14 cellular contexts compared by ENCODE assay signal in genomic region chr6:108156180-108156937, GRCh38. TPM values are rescaled to one million over a fixed set of nuclear protein-coding genes. Genes with fewer than 3 reads are reported as not detected.
DNase-seq lines count a peak whose midpoint lies in the region; ATAC-seq and TF ChIP-seq lines count a peak whose summit lies in the region.
"Had no signal": no experiment of that assay in that cellular context is flagged by ENCODE, and none has a peak within 500 bp of the region (broad histone marks: within the 10 kb centered on the region; RNA-seq: fewer than 3 reads in every experiment).

No MANE protein-coding gene starts in this region.

- H3K9ac ChIP-seq in iPS-15b (ENCODE audit: low read depth, low read length), result no peak overlapping the region

- H3K4me3 Mint-ChIP-seq in stimulated activated naive CD8-positive, alpha-beta T cell treated with anti-CD3 and anti-CD28 coated beads, Interleukin-15, Interleukin-2, amounts not matched to agents 100 ng/mL and 50 ng/mL, for 24 hours, result peak overlapping the region; percentile 52
- H3K4me3 Mint-ChIP-seq in stimulated activated naive CD8-positive, alpha-beta T cell treated with anti-CD3 and anti-CD28 coated beads, Interleukin-15, amount 100 ng/mL, for 72 hours, result no peak overlapping the region
- H3K4me3 Mint-ChIP-seq in type B pancreatic cell, result peak overlapping the region; percentile 78
- no peak overlapping the region for H3K4me3 Mint-ChIP-seq in activated CD4-positive, alpha-beta T cell treated with anti-CD3 and anti-CD28 coated beads, Interleukin-2, amount 10 ng/mL, durations not matched to agents 7 days and 5 days
- H3K4me3 Mint-ChIP-seq: activated CD8-positive, alpha-beta T cell treated with anti-CD3 and anti-CD28 coated beads, Interleukin-2, amount 10 ng/mL, durations not matched to agents 7 days and 5 days; natural killer cell had no signal

- POLR2A ChIA-PET in activated CD4-positive, alpha-beta T cell treated with anti-CD3 and anti-CD28 coated beads, Interleukin-2, amount 10 ng/mL, durations not matched to agents 7 days and 5 days (lab: Charles Lee), result no interaction called here

- peaks cover 11% of the 10 kb centered on the region for H3K4me1 Mint-ChIP-seq in stimulated activated naive CD8-positive, alpha-beta T cell treated with anti-CD3 and anti-CD28 coated beads, Interleukin-15, Interleukin-2, amounts not matched to agents 100 ng/mL and 50 ng/mL, for 24 hours (ENCODE audit: low read depth)
- peaks cover 18% of the 10 kb centered on the region for H3K4me1 Mint-ChIP-seq in stimulated activated naive CD8-positive, alpha-beta T cell treated with anti-CD3 and anti-CD28 coated beads, Interleukin-15, amount 100 ng/mL, for 72 hours
- H3K4me1 Mint-ChIP-seq in type B pancreatic cell (ENCODE audit: unreplicated experiment), result peaks cover 14% of the 10 kb centered on the region
- H3K4me1 Mint-ChIP-seq in activated CD4-positive, alpha-beta T cell treated with anti-CD3 and anti-CD28 coated beads, Interleukin-2, amount 10 ng/mL, durations not matched to agents 7 days and 5 days, result peaks cover 3% of the 10 kb centered on the region

- peaks cover 5% of the 10 kb centered on the region for H3K4me1 ChIP-seq in iPS-15b (ENCODE audit: control insufficient read depth, insufficient read depth, low read length)

- no peaks in the 10 kb centered on the region for H3K9me3 ChIP-seq in iPS-15b (ENCODE audit: control insufficient read depth, insufficient read depth, low read length)

- H3K27ac Mint-ChIP-seq in stimulated activated naive CD8-positive, alpha-beta T cell treated with anti-CD3 and anti-CD28 coated beads, Interleukin-15, Interleukin-2, amounts not matched to agents 100 ng/mL and 50 ng/mL, for 24 hours, result no peak overlapping the region
- H3K27ac Mint-ChIP-seq in stimulated activated naive CD8-positive, alpha-beta T cell treated with anti-CD3 and anti-CD28 coated beads, Interleukin-15, amount 100 ng/mL, for 72 hours, result no peak overlapping the region
- peak overlapping the region; percentile 32 for H3K27ac Mint-ChIP-seq in type B pancreatic cell
- H3K27ac Mint-ChIP-seq in activated CD4-positive, alpha-beta T cell treated with anti-CD3 and anti-CD28 coated beads, Interleukin-2, amount 10 ng/mL, durations not matched to agents 7 days and 5 days, result no peak overlapping the region
- H3K27ac Mint-ChIP-seq: activated naive CD8-positive, alpha-beta T cell treated with anti-CD3 and anti-CD28 coated beads, Interleukin-2, amount 50 U/mL, for 24 hours; natural killer cell had no signal

- no peaks in the 10 kb centered on the region for H3K36me3 ChIP-seq in iPS-15b (ENCODE audit: control insufficient read depth, insufficient read depth, low read length)

- TF ChIP-seq CTCF in type B pancreatic cell (conservative IDR thresholded peaks at IDR 0.05), result no peak

- peaks cover 83% of the 10 kb centered on the region for H3K27me3 Mint-ChIP-seq in stimulated activated naive CD8-positive, alpha-beta T cell treated with anti-CD3 and anti-CD28 coated beads, Interleukin-15, Interleukin-2, amounts not matched to agents 100 ng/mL and 50 ng/mL, for 24 hours
- peaks cover 100% of the 10 kb centered on the region for H3K27me3 Mint-ChIP-seq in stimulated activated naive CD8-positive, alpha-beta T cell treated with anti-CD3 and anti-CD28 coated beads, Interleukin-15, amount 100 ng/mL, for 72 hours
- H3K27me3 Mint-ChIP-seq in type B pancreatic cell, result peaks cover 94% of the 10 kb centered on the region
- H3K27me3 Mint-ChIP-seq in activated CD4-positive, alpha-beta T cell treated with anti-CD3 and anti-CD28 coated beads, Interleukin-2, amount 10 ng/mL, durations not matched to agents 7 days and 5 days, result peaks cover 73% of the 10 kb centered on the region

- H3K9me3 Mint-ChIP-seq in stimulated activated naive CD8-positive, alpha-beta T cell treated with anti-CD3 and anti-CD28 coated beads, Interleukin-15, Interleukin-2, amounts not matched to agents 100 ng/mL and 50 ng/mL, for 24 hours, result no peaks in the 10 kb centered on the region
- H3K9me3 Mint-ChIP-seq in stimulated activated naive CD8-positive, alpha-beta T cell treated with anti-CD3 and anti-CD28 coated beads, Interleukin-15, amount 100 ng/mL, for 72 hours, result no peaks in the 10 kb centered on the region
- no peaks in the 10 kb centered on the region for H3K9me3 Mint-ChIP-seq in type B pancreatic cell
- H3K9me3 Mint-ChIP-seq in activated CD4-positive, alpha-beta T cell treated with anti-CD3 and anti-CD28 coated beads, Interleukin-2, amount 10 ng/mL, durations not matched to agents 7 days and 5 days, result no peaks in the 10 kb centered on the region
- H3K9me3 Mint-ChIP-seq: activated naive CD8-positive, alpha-beta T cell treated with anti-CD3 and anti-CD28 coated beads, Interleukin-2, amount 50 U/mL, for 24 hours; natural killer cell had no signal

- ATAC-seq in stimulated activated naive CD8-positive, alpha-beta T cell treated with anti-CD3 and anti-CD28 coated beads, Interleukin-15, amount 100 ng/mL, for 72 hours, result no peak
- ATAC-seq: activated CD8-positive, alpha-beta T cell treated with anti-CD3 and anti-CD28 coated beads, Interleukin-2, amount 10 ng/mL, durations not matched to agents 7 days and 5 days; activated naive CD8-positive, alpha-beta T cell treated with anti-CD3 and anti-CD28 coated beads, Interleukin-2, amount 50 U/mL, for 24 hours; stimulated activated naive CD8-positive, alpha-beta T cell treated with anti-CD3 and anti-CD28 coated beads, Interleukin-15, Interleukin-2, amounts not matched to agents 100 U/mL and 50 U/mL, for 24 hours had no signal

- DNase-seq in stimulated activated naive CD8-positive, alpha-beta T cell treated with anti-CD3 and anti-CD28 coated beads, Interleukin-15, amount 100 ng/mL, for 72 hours, result no peak
- peak; percentile 71 for DNase-seq in NCI-H345 treated with DMSO at 0.1 percent for 48 hours (lab: John Stamatoyannopoulos, UW; ENCODE audit: unreplicated experiment)
- no peak for DNase-seq in type B pancreatic cell (ENCODE audit: extremely low spot score, unreplicated experiment)
- DNase-seq in stimulated activated CD4-positive, alpha-beta T cell treated with anti-CD3 and anti-CD28 coated beads, Interleukin-2, amount 100 ng/mL, for 24 hours, result no peak
- no peak for DNase-seq in HuH-7 (ENCODE audit: low spot score)
- DNase-seq in activated CD4-positive, alpha-beta T cell treated with anti-CD3 and anti-CD28 coated beads, Interleukin-2, amount 10 ng/mL, durations not matched to agents 7 days and 5 days, result no peak
- DNase-seq: activated CD8-positive, alpha-beta T cell treated with anti-CD3 and anti-CD28 coated beads, Interleukin-2, amount 10 ng/mL, durations not matched to agents 7 days and 5 days; activated naive CD8-positive, alpha-beta T cell treated with anti-CD3 and anti-CD28 coated beads, Interleukin-2, amount 50 U/mL, for 24 hours; C1 segment of cervical spinal cord; natural killer cell; NCI-H446 treated with DMSO at 0.1 percent for 48 hours; stimulated activated naive CD8-positive, alpha-beta T cell treated with anti-CD3 and anti-CD28 coated beads, Interleukin-15, Interleukin-2, amounts not matched to agents 100 U/mL and 50 U/mL, for 24 hours had no signal

- peaks cover 92% of the 10 kb centered on the region for H3K27me3 ChIP-seq in iPS-15b (ENCODE audit: control insufficient read depth, insufficient read depth, low read length)

- peak overlapping the region; percentile 3 for H3K4me3 ChIP-seq in iPS-15b (ENCODE audit: low read depth, low read length)

- peaks cover 3% of the 10 kb centered on the region for H3K36me3 Mint-ChIP-seq in stimulated activated naive CD8-positive, alpha-beta T cell treated with anti-CD3 and anti-CD28 coated beads, Interleukin-15, Interleukin-2, amounts not matched to agents 100 ng/mL and 50 ng/mL, for 24 hours (ENCODE audit: low read depth)
- peaks cover 4% of the 10 kb centered on the region for H3K36me3 Mint-ChIP-seq in type B pancreatic cell
- peaks cover 3% of the 10 kb centered on the region for H3K36me3 Mint-ChIP-seq in activated CD4-positive, alpha-beta T cell treated with anti-CD3 and anti-CD28 coated beads, Interleukin-2, amount 10 ng/mL, durations not matched to agents 7 days and 5 days (ENCODE audit: low read depth)

- CTCF ChIA-PET in activated CD4-positive, alpha-beta T cell treated with anti-CD3 and anti-CD28 coated beads, Interleukin-2, amount 10 ng/mL, durations not matched to agents 7 days and 5 days (lab: Charles Lee), result interaction anchor here (0.8 to 1.4 kb wide), 3 partner anchors 10 to 16 kb away, joined by 3 to 7 read pairs (median 4); no protein-coding TSS in a partner anchor

RNA-seq across cellular contexts. Expression of gene NR2E1, which starts 9.5 kb away (rescaled TPM):
- 0.26 TPM in 1 of 2 replicates, not detected in the other for total RNA-seq in type B pancreatic cell (ENCODE audit: low replicate concordance)
- not detected for total RNA-seq in activated CD4-positive, alpha-beta T cell treated with anti-CD3 and anti-CD28 coated beads, Interleukin-2, amount 10 ng/mL, durations not matched to agents 7 days and 5 days
- total RNA-seq: activated CD8-positive, alpha-beta T cell treated with anti-CD3 and anti-CD28 coated beads, Interleukin-2, amount 10 ng/mL, durations not matched to agents 7 days and 5 days; natural killer cell had no signal

Comparison
In these comparisons a context has a peak if more than half of its experiments do, and no peak if none do; other contexts are left out.
1. H3K4me3 Mint-ChIP-seq: peak in stimulated activated naive CD8-positive, alpha-beta T cell treated with anti-CD3 and anti-CD28 coated beads, Interleukin-15, Interleukin-2, amounts not matched to agents 100 ng/mL and 50 ng/mL, for 24 hours (single experiment) and type B pancreatic cell (single experiment); none in stimulated activated naive CD8-positive, alpha-beta T cell treated with anti-CD3 and anti-CD28 coated beads, Interleukin-15, amount 100 ng/mL, for 72 hours (0 of 2) and activated CD4-positive, alpha-beta T cell treated with anti-CD3 and anti-CD28 coated beads, Interleukin-2, amount 10 ng/mL, durations not matched to agents 7 days and 5 days (single experiment).